ENCODE assay signal across 7 cellular contexts in the genomic region with DNA sequence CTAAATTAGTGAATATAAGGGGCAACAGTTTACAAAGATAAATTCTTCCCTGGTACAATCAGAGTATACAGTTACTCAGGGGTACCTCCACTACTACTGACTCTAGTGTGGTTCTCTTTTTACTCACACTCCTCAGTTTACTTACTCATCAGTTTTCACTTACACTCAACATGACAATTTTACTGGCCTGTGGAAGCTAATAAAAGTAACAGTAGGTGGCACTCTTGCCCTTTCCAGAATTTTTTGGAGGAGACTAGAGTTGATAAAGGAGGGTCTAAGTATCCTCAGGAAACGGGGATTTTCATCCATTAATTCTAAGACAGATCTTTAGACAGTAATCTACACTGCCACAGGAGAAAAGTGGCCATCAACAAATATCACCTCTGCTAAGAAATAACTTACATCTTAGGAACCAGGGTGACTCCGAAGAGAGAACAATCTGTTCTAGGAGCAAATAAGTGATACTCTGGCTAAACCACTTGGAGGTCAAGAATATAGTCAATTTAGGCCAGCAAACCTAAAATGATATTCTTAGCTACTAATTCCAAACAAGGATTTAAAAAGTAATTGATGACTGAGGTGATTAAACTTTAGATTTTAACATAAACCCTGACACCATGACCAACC.
DNase-seq lines count a peak whose midpoint lies in the region; ATAC-seq and TF ChIP-seq lines count a peak whose summit lies in the region.

No MANE protein-coding gene starts in this region.

- H2AFZ ChIP-seq in DND-41 (ENCODE audit: low read depth, low read length) = no peak overlapping the region

- no peaks in the 10 kb centered on the region for H3K9me3 Mint-ChIP-seq in endothelial cell (ENCODE audit: unreplicated experiment)

- TF ChIP-seq CTCF in DND-41 (IDR thresholded peaks at IDR 0.05; ENCODE audit: borderline replicate concordance, extremely low read depth, low read length, poor library complexity, severe bottlenecking) (peak; percentile 74), Peyer's patch (IDR thresholded peaks at IDR 0.05) (peak in 4 of 6 experiments; percentile 59 to 80 (median 74)), endothelial cell (IDR thresholded peaks at IDR 0.05; ENCODE audit: unreplicated experiment) (peak; percentile 44)

- H3K79me2 ChIP-seq in DND-41 (ENCODE audit: insufficient read depth, low read length) = peaks cover 2% of the 10 kb centered on the region; the same call in 1 of the 2 replicates

- peaks cover 78% of the 10 kb centered on the region for H3K36me3 ChIP-seq in DND-41 (ENCODE audit: insufficient read depth, low read length)
- H3K36me3 ChIP-seq in Peyer's patch = peaks cover 0 to 62% (median 0%) of the 10 kb centered on the region in 3 donors

- H3K4me1 ChIP-seq in DND-41 (ENCODE audit: insufficient read depth, low read length) (no peaks in the 10 kb centered on the region), Peyer's patch (no peaks in the 10 kb centered on the region)

- ATAC-seq in DND-41 (ENCODE audit: insufficient read depth, low read depth) = peak; percentile 82
- peak; percentile 41 for ATAC-seq in HG02852 (IDR thresholded peaks at IDR 0.05; ENCODE audit: unreplicated experiment)
- ATAC-seq in HG03095 (IDR thresholded peaks at IDR 0.05; ENCODE audit: unreplicated experiment) = no peak
- ATAC-seq in GM21737 (IDR thresholded peaks at IDR 0.05; ENCODE audit: unreplicated experiment) = no peak

- no peaks in the 10 kb centered on the region for H4K20me1 ChIP-seq in DND-41 (ENCODE audit: insufficient read depth, low read length)

- H3K4me3 ChIP-seq in DND-41 (ENCODE audit: low read depth in 1 of 2, low read length in 2 of 2) (no peak overlapping the region), Peyer's patch (no peak overlapping the region)

- H3K27ac ChIP-seq in DND-41 (ENCODE audit: low read length) = no peak overlapping the region
- H3K27ac ChIP-seq in Peyer's patch = no peak overlapping the region

- H3K4me2 ChIP-seq in DND-41 (ENCODE audit: insufficient read depth, low read length) = no peak overlapping the region

- H3K9me3 ChIP-seq in DND-41 (ENCODE audit: insufficient read depth, low read length, severe bottlenecking) (no peaks in the 10 kb centered on the region), Peyer's patch (no peaks in the 10 kb centered on the region)

- TF ChIP-seq POLR2A in Peyer's patch (IDR thresholded peaks at IDR 0.05) = no peak

- peaks cover 6% of the 10 kb centered on the region for H3K4me1 Mint-ChIP-seq in endothelial cell (ENCODE audit: unreplicated experiment)

- peaks cover 23% of the 10 kb centered on the region for H3K36me3 Mint-ChIP-seq in endothelial cell (ENCODE audit: low read depth, unreplicated experiment)

- DNase-seq in DND-41 (peak; percentile 30), Peyer's patch (no peak), endothelial cell (ENCODE audit: low spot score) (peak; percentile 36), midbrain (lab: John Stamatoyannopoulos, UW) (peak; percentile 60)

- no peak overlapping the region for H3K9ac ChIP-seq in DND-41 (ENCODE audit: low read depth, low read length)

- H3K27me3 ChIP-seq in DND-41 (ENCODE audit: insufficient read depth, low read length, poor library complexity) (no peaks in the 10 kb centered on the region), Peyer's patch (no peaks in the 10 kb centered on the region)

- H3K4me3 Mint-ChIP-seq in endothelial cell (ENCODE audit: unreplicated experiment) = no peak overlapping the region

- no peaks in the 10 kb centered on the region for H3K27me3 Mint-ChIP-seq in endothelial cell (ENCODE audit: unreplicated experiment)

- no peak overlapping the region for H3K27ac Mint-ChIP-seq in endothelial cell (ENCODE audit: unreplicated experiment)

Comparison
In these comparisons a context has a peak if more than half of its experiments do, and no peak if none do; other contexts are left out.
1. ATAC-seq: peak in DND-41 (single experiment) and HG02852 (single experiment); none in HG03095 (single experiment) and GM21737 (single experiment).
2. DNase-seq: peak in DND-41 (single experiment), endothelial cell (single experiment) and midbrain (single experiment); none in Peyer's patch (0 of 3).
3. Peak in every context shown above with its lines, with median percentiles within 50 percentile points of each other: CTCF ChIP-seq.